ENCODE assay signal across 8 cellular contexts in genomic region chr7:87876040-87876758, GRCh38. TPM values are rescaled to one million over a fixed set of nuclear protein-coding genes. Genes with fewer than 3 reads are reported as not detected.
DNase-seq lines count a peak whose midpoint lies in the region; ATAC-seq, FAIRE-seq and TF ChIP-seq lines count a peak whose summit lies in the region.

Gene DBF4, plus strand, starts transcription at chr7:87876493. Its CDS starts 240 bp downstream, at chr7:87876733.
Gene SLC25A40, minus strand, starts transcription at chr7:87876360. Its CDS starts 17,633 bp downstream, at chr7:87858727.

- H3K4me1 Mint-ChIP-seq in activated naive CD8-positive, alpha-beta T cell treated with anti-CD3 and anti-CD28 coated beads, Interleukin-2, amount 50 U/mL, for 24 hours = peaks cover 52% of the 10 kb centered on the region

- H3K4me2 ChIP-seq in parathyroid adenoma (ENCODE audit: low read length) = peak within 1 kb of the TSS; percentile 87

- peak; percentile 98 for FAIRE-seq in GM12892 (lab: Jason Lieb, UNC)

- peak within 1 kb of the TSS; percentile 59 for H3K9ac ChIP-seq in parathyroid adenoma

- H2AFZ ChIP-seq in parathyroid adenoma = peak within 1 kb of the TSS; percentile 96

- H3K4me3 Mint-ChIP-seq in activated naive CD8-positive, alpha-beta T cell treated with anti-CD3 and anti-CD28 coated beads, Interleukin-2, amount 50 U/mL, for 24 hours = peak within 1 kb of the TSS; percentile 81

- H3K4me3 ChIP-seq in cardiac muscle cell (peak within 1 kb of the TSS; percentile 91), parathyroid adenoma (ENCODE audit: low read depth, low read length) (peak within 1 kb of the TSS; percentile 82), tibial artery (peak within 1 kb of the TSS; percentile 90 to 93)

- intact Hi-C loops in tibial artery (cut with DNase I; ENCODE audit: low total_unique reads) = no loop called here

- no peaks in the 10 kb centered on the region for H3K27me3 Mint-ChIP-seq in activated naive CD8-positive, alpha-beta T cell treated with anti-CD3 and anti-CD28 coated beads, Interleukin-2, amount 50 U/mL, for 24 hours

- H3K9me3 ChIP-seq in cardiac muscle cell (ENCODE audit: low read depth) (no peaks in the 10 kb centered on the region), parathyroid adenoma (ENCODE audit: control insufficient read depth, low read length) (no peaks in the 10 kb centered on the region), tibial artery (no peaks in the 10 kb centered on the region)

- H3K79me2 ChIP-seq in parathyroid adenoma = peaks cover 15% of the 10 kb centered on the region

- H3K9me3 Mint-ChIP-seq in activated naive CD8-positive, alpha-beta T cell treated with anti-CD3 and anti-CD28 coated beads, Interleukin-2, amount 50 U/mL, for 24 hours = peaks cover 13% of the 10 kb centered on the region

- peaks cover 22% of the 10 kb centered on the region for H3K4me1 ChIP-seq in cardiac muscle cell (ENCODE audit: low read depth)
- no peaks in the 10 kb centered on the region for H3K4me1 ChIP-seq in parathyroid adenoma
- peaks cover 0 to 24% (median 9%) of the 10 kb centered on the region in 4 donors for H3K4me1 ChIP-seq in tibial artery

- peak; percentile 75 for DNase-seq in GM12892 (ENCODE audit: insufficient read length)
- peak; percentile 89 for DNase-seq in NCI-H1436 (lab: John Stamatoyannopoulos, UW)
- peak; percentile 100 for DNase-seq in SW480 (ENCODE audit: low spot score)
- DNase-seq in activated naive CD8-positive, alpha-beta T cell treated with anti-CD3 and anti-CD28 coated beads, Interleukin-2, amount 50 U/mL, for 24 hours = peak; percentile 98
- peak; percentile 96 to 97 for DNase-seq in cardiac muscle cell (ENCODE audit: low read depth in 1 of 2, low spot score in 1 of 2)
- DNase-seq in tibial artery = peak; percentile 93 to 96

- peak; percentile 94 for TF ChIP-seq POLR2A in GM12892 (IDR thresholded peaks at IDR 0.05; ENCODE audit: low read depth, low read length)

- TF ChIP-seq CTCF in cardiac muscle cell (IDR thresholded peaks at IDR 0.05; ENCODE audit: low read depth, low read length) = no peak
- no peak for TF ChIP-seq CTCF in parathyroid adenoma (IDR thresholded peaks at IDR 0.05)
- TF ChIP-seq CTCF in tibial artery (IDR thresholded peaks at IDR 0.05) = no peak

- H3K36me3 Mint-ChIP-seq in activated naive CD8-positive, alpha-beta T cell treated with anti-CD3 and anti-CD28 coated beads, Interleukin-2, amount 50 U/mL, for 24 hours (ENCODE audit: low read depth) = peaks cover 58% of the 10 kb centered on the region

- no peaks in the 10 kb centered on the region for H3K27me3 ChIP-seq in cardiac muscle cell
- no peaks in the 10 kb centered on the region for H3K27me3 ChIP-seq in parathyroid adenoma (ENCODE audit: control insufficient read depth, insufficient read depth, low read length)
- no peaks in the 10 kb centered on the region for H3K27me3 ChIP-seq in tibial artery

- H3K27ac ChIP-seq in cardiac muscle cell = peak within 1 kb of the TSS; percentile 94
- H3K27ac ChIP-seq in parathyroid adenoma = peak within 1 kb of the TSS; percentile 76
- peak within 1 kb of the TSS; percentile 91 to 94 for H3K27ac ChIP-seq in tibial artery

- ATAC-seq in HG02840 (IDR thresholded peaks at IDR 0.05; ENCODE audit: low FRiP score, unreplicated experiment) = peak; percentile 92
- peak; percentile 95 for ATAC-seq in activated naive CD8-positive, alpha-beta T cell treated with anti-CD3 and anti-CD28 coated beads, Interleukin-2, amount 50 U/mL, for 24 hours

- H3K36me3 ChIP-seq in cardiac muscle cell (no peaks in the 10 kb centered on the region), parathyroid adenoma (ENCODE audit: control insufficient read depth, insufficient read depth, low read length) (no peaks in the 10 kb centered on the region), tibial artery (no peaks in the 10 kb centered on the region)

- H3K27ac Mint-ChIP-seq in activated naive CD8-positive, alpha-beta T cell treated with anti-CD3 and anti-CD28 coated beads, Interleukin-2, amount 50 U/mL, for 24 hours = peak within 1 kb of the TSS; percentile 92

RNA-seq across cellular contexts. Expression of gene DBF4, which starts in this region (rescaled TPM):
- polyA plus RNA-seq in GM12892 (2012; ENCODE audit: missing spikeins) = 44.3 TPM
- 16.2 and 29.4 TPM in 2 replicates for total RNA-seq in cardiac muscle cell
- polyA plus RNA-seq in cardiac muscle cell = 18.1 and 31.0 TPM in 2 replicates

RNA-seq across cellular contexts. Expression of gene SLC25A40, which starts in this region (rescaled TPM):
- polyA plus RNA-seq in GM12892 (2012; ENCODE audit: missing spikeins) = 28.4 TPM
- total RNA-seq in cardiac muscle cell = 7.1 and 26.1 TPM in 2 replicates
- 8.1 and 21.4 TPM in 2 replicates for polyA plus RNA-seq in cardiac muscle cell

Comparison
In these comparisons a context has a peak if more than half of its experiments do, and no peak if none do; other contexts are left out.
1. Peak in every context shown above with its lines: DNase-seq, ATAC-seq, H3K4me3 ChIP-seq and H3K27ac ChIP-seq.